9 cellular contexts compared by ENCODE assay signal in genomic region chr1:95086949-95087533, GRCh38. TPM values are rescaled to one million over a fixed set of nuclear protein-coding genes. Genes with fewer than 3 reads are reported as not detected.
DNase-seq lines count a peak whose midpoint lies in the region; ATAC-seq and FAIRE-seq lines count a peak whose summit lies in the region.
"Had no signal": no experiment of that assay in that cellular context is flagged by ENCODE, and none has a peak within 500 bp of the region (broad histone marks: within the 10 kb centered on the region; RNA-seq: fewer than 3 reads in every experiment).

No MANE protein-coding gene starts in this region.

- DNase-seq in SIG-M5 treated with dmso at 0.1 percent for 504 hours (lab: John Stamatoyannopoulos, UW; ENCODE audit: unreplicated experiment) (peak; percentile 36), SIG-M5 (lab: John Stamatoyannopoulos, UW) (no peak), SW 1271 (lab: John Stamatoyannopoulos, UW) (peak; percentile 4 to 78), left ventricle myocardium superior (no peak), urothelium cell line (ENCODE audit: low spot score) (peak; percentile 88), NCI-H2107 (lab: John Stamatoyannopoulos, UW) (no peak), NCI-H1048 (lab: John Stamatoyannopoulos, UW) (no peak)
- DNase-seq: CD4-positive, CD25-positive, alpha-beta regulatory T cell had no signal

- ATAC-seq in left ventricle myocardium superior (peak; percentile 94), HG03571 (IDR thresholded peaks at IDR 0.05; ENCODE audit: unreplicated experiment) (no peak)

- intact Hi-C loops in left ventricle myocardium superior (cut with micrococcal nuclease): loop anchor here (10.0 kb wide), 1 partner anchor 148 kb away; the partner anchor contains the start of gene RWDD3

- FAIRE-seq in urothelium cell line (lab: Jason Lieb, UNC): no peak

RNA-seq across cellular contexts. Expression of gene ALG14, which starts 14.3 kb away (rescaled TPM):
- 1.3 TPM for total RNA-seq in left ventricle myocardium superior

RNA-seq across cellular contexts. Expression of gene TLCD4, which starts 30.1 kb away (rescaled TPM):
- 59.6 TPM for total RNA-seq in left ventricle myocardium superior
- total RNA-seq: CD4-positive, CD25-positive, alpha-beta regulatory T cell had no signal

Comparison
In these comparisons a context has a peak if more than half of its experiments do, and no peak if none do; other contexts are left out.
1. DNase-seq: peak in SIG-M5 treated with dmso at 0.1 percent for 504 hours (single experiment), SW 1271 (2 of 2) and urothelium cell line (single experiment); none in SIG-M5 (single experiment), left ventricle myocardium superior (single experiment), NCI-H2107 (single experiment) and NCI-H1048 (single experiment).